16 cellular contexts compared by ENCODE assay signal in genomic region chr13:43676320-43676719, GRCh38.
DNase-seq lines count a peak whose midpoint lies in the region; ATAC-seq, FAIRE-seq and TF ChIP-seq lines count a peak whose summit lies in the region.
"Had no signal": no experiment of that assay in that cellular context is flagged by ENCODE, and none has a peak within 500 bp of the region (broad histone marks: within the 10 kb centered on the region; RNA-seq: fewer than 3 reads in every experiment).

No MANE protein-coding gene starts in this region.

- intact Hi-C loops in adrenal gland (cut with DNase I), result no loop called here

- no peaks in the 10 kb centered on the region for H3K27me3 ChIP-seq in adrenal gland
- H3K27me3 ChIP-seq: ovary had no signal

- 65 to 75% (median 73%) methylated on average over 1 of the region's 1 CpG for WGBS in adrenal gland, 4 donors

- TF ChIP-seq POLR2A in adrenal gland (IDR thresholded peaks at IDR 0.05), result no peak

- no peak overlapping the region for H3K4me3 ChIP-seq in adrenal gland
- H3K4me3 ChIP-seq: ovary, thoracic aorta had no signal

- DNase-seq in GM18507 (ENCODE audit: extremely low spot score, insufficient read length, low read depth) (no peak), urothelium cell line (ENCODE audit: low spot score) (no peak), NCI-H1105 (lab: John Stamatoyannopoulos, UW) (no peak), adrenal gland (no peak)
- DNase-seq in activated CD4-positive, alpha-beta T cell treated with anti-CD3 and anti-CD28 coated beads, Interleukin-2, amount 50 U/mL, for 48 hours, result no peak
- DNase-seq: activated naive CD4-positive, alpha-beta T cell treated with anti-CD3 and anti-CD28 coated beads, Interleukin-2, amount 10 ng/mL, durations not matched to agents 7 days and 5 days; left ventricle myocardium superior; NCI-H226; ovary; Right ventricle myocardium superior; stimulated activated CD4-positive, alpha-beta T cell treated with anti-CD3 and anti-CD28 coated beads, Interleukin-4, amount 100 ng/mL, for 4 hours had no signal

- peak; percentile 65 for FAIRE-seq in GM18507 (lab: Jason Lieb, UNC)
- no peak for FAIRE-seq in urothelium cell line (lab: Jason Lieb, UNC)
- FAIRE-seq: frontal cortex had no signal

- H3K27ac ChIP-seq in adrenal gland, result no peak overlapping the region
- H3K27ac ChIP-seq: ovary, thoracic aorta had no signal

- no peak for TF ChIP-seq CTCF in adrenal gland (IDR thresholded peaks at IDR 0.05)

- H3K36me3 ChIP-seq in adrenal gland (replicated peaks in 1 of 2), result no peaks in the 10 kb centered on the region
- H3K36me3 ChIP-seq: ovary, thoracic aorta had no signal

- H3K4me1 ChIP-seq in adrenal gland (replicated peaks in 1 of 2), result no peaks in the 10 kb centered on the region

- ATAC-seq in GM19467 (IDR thresholded peaks at IDR 0.05; ENCODE audit: unreplicated experiment) (peak; percentile 84), HG02885 (IDR thresholded peaks at IDR 0.05; ENCODE audit: poor library complexity, unreplicated experiment) (peak; percentile 97), HG03565 (IDR thresholded peaks at IDR 0.05; ENCODE audit: unreplicated experiment) (peak; percentile 95)
- ATAC-seq: left ventricle myocardium superior had no signal

- no peaks in the 10 kb centered on the region for H3K9me3 ChIP-seq in adrenal gland (replicated peaks in 1 of 3)
- H3K9me3 ChIP-seq: ovary, thoracic aorta had no signal
